In genomic region chr9:118336952-118337349, GRCh38 we compare ENCODE assay signal across 17 cellular contexts.
DNase-seq lines count a peak whose midpoint lies in the region; ATAC-seq and TF ChIP-seq lines count a peak whose summit lies in the region.
"Had no signal": no experiment of that assay in that cellular context is flagged by ENCODE, and none has a peak within 500 bp of the region (broad histone marks: within the 10 kb centered on the region; RNA-seq: fewer than 3 reads in every experiment).

No MANE protein-coding gene starts in this region.

- DNase-seq in Caki2 (ENCODE audit: low read depth) = peak; percentile 62
- peak; percentile 42 for DNase-seq in M059J (ENCODE audit: low read depth)
- DNase-seq in kidney tubule cell (ENCODE audit: low spot score) = peak; percentile 26
- no peak for DNase-seq in progenitor cell of endocrine pancreas (ENCODE audit: low spot score, unreplicated experiment)
- DNase-seq in sciatic nerve (ENCODE audit: low spot score) = no peak
- DNase-seq in adrenal gland = no peak
- DNase-seq: 8988T; Calu3; CD4-positive, CD25-positive, alpha-beta regulatory T cell; DMS 273 treated with DMSO at 0.1 percent for 48 hours; GM23248; H7; IMR-90; KBM-7 had no signal

- no peaks in the 10 kb centered on the region for H3K36me3 Mint-ChIP-seq in progenitor cell of endocrine pancreas (ENCODE audit: insufficient read depth)
- H3K36me3 Mint-ChIP-seq: CD4-positive, CD25-positive, alpha-beta regulatory T cell had no signal

- no peaks in the 10 kb centered on the region for H3K9me3 ChIP-seq in adrenal gland (replicated peaks in 1 of 3)
- H3K9me3 ChIP-seq: BLaER1 treated with 17β-estradiol and CSF1 and Interleukin-3, amounts not matched to agents 10 nM and 100 nM had no signal

- H3K4me1 ChIP-seq in adrenal gland (replicated peaks in 1 of 2) = peaks cover 0 to 6% of the 10 kb centered on the region in 2 donors
- H3K4me1 ChIP-seq: BLaER1 treated with 17β-estradiol and CSF1 and Interleukin-3, amounts not matched to agents 10 nM and 100 nM had no signal

- H3K9me3 Mint-ChIP-seq in progenitor cell of endocrine pancreas (ENCODE audit: low read depth) = peaks cover 2% of the 10 kb centered on the region

- no peak for TF ChIP-seq POLR2A in adrenal gland (IDR thresholded peaks at IDR 0.05)

- intact Hi-C loops in sciatic nerve (cut with DNase I) = no loop called here
- intact Hi-C loops in adrenal gland (cut with DNase I) = no loop called here

- H3K4me3 ChIP-seq in adrenal gland = no peak overlapping the region
- H3K4me3 ChIP-seq: BLaER1 treated with 17β-estradiol and CSF1 and Interleukin-3, amounts not matched to agents 10 nM and 100 nM; GM23248 had no signal

- H3K36me3 ChIP-seq in adrenal gland (replicated peaks in 1 of 2) = no peaks in the 10 kb centered on the region
- H3K36me3 ChIP-seq: BLaER1 treated with 17β-estradiol and CSF1 and Interleukin-3, amounts not matched to agents 10 nM and 100 nM had no signal

- no peak for TF ChIP-seq CTCF in progenitor cell of endocrine pancreas (IDR thresholded peaks at IDR 0.05; ENCODE audit: unreplicated experiment)
- TF ChIP-seq CTCF in adrenal gland (IDR thresholded peaks at IDR 0.05) = no peak

- H3K4me3 Mint-ChIP-seq in progenitor cell of endocrine pancreas (ENCODE audit: low read depth) = peak overlapping the region; percentile 2
- H3K4me3 Mint-ChIP-seq: CD4-positive, CD25-positive, alpha-beta regulatory T cell had no signal

- H3K27ac ChIP-seq in adrenal gland = peak overlapping the region in 1 of 5 donors; percentile 0
- H3K27ac ChIP-seq: BLaER1 treated with 17β-estradiol and CSF1 and Interleukin-3, amounts not matched to agents 10 nM and 100 nM; GM23248; HL-60 had no signal

- H3K27me3 Mint-ChIP-seq in progenitor cell of endocrine pancreas = no peaks in the 10 kb centered on the region
- H3K27me3 Mint-ChIP-seq: CD4-positive, CD25-positive, alpha-beta regulatory T cell had no signal

- ATAC-seq in sciatic nerve (no peak), HG03439 (IDR thresholded peaks at IDR 0.05; ENCODE audit: unreplicated experiment) (no peak)

- H3K27ac Mint-ChIP-seq in progenitor cell of endocrine pancreas = peak overlapping the region; percentile 12
- H3K27ac Mint-ChIP-seq: CD4-positive, CD25-positive, alpha-beta regulatory T cell had no signal

- H3K4me1 Mint-ChIP-seq in progenitor cell of endocrine pancreas (ENCODE audit: low read depth) = peaks cover 22% of the 10 kb centered on the region
- H3K4me1 Mint-ChIP-seq: CD4-positive, CD25-positive, alpha-beta regulatory T cell had no signal

- in situ Hi-C loops in Caki2 (cut with HindIII; ENCODE audit: low pct_unique_long_range_greater_than_20kb, low sequenced_read_pairs) = no loop called here

- H3K27me3 ChIP-seq in adrenal gland = no peaks in the 10 kb centered on the region
- H3K27me3 ChIP-seq: BLaER1 treated with 17β-estradiol and CSF1 and Interleukin-3, amounts not matched to agents 10 nM and 100 nM had no signal

- 35 to 41% (median 38%) methylated on average over 2 of the region's 2 CpGs for WGBS in adrenal gland, 4 donors

Comparison
In these comparisons a context has a peak if more than half of its experiments do, and no peak if none do; other contexts are left out.
1. DNase-seq: peak in Caki2 (single experiment), M059J (single experiment) and kidney tubule cell (single experiment); none in progenitor cell of endocrine pancreas (single experiment), sciatic nerve (single experiment) and adrenal gland (0 of 7).